In genomic region chr19:8665468-8666213, GRCh38 we compare ENCODE assay signal across 1 cellular context.
A peak's percentile ranks its signal among the peaks of the same experiment; 100 is the strongest.
TF ChIP-seq lines count a peak whose summit lies in the region.

No MANE protein-coding gene starts in this region.

TF ChIP-seq in HepG2, 621 proteins besides CTCF, POLR2A, EP300 and RAD21:
- TF ChIP-seq REXO4 (CRISPR knock-in tag; IDR thresholded peaks at IDR 0.05; ENCODE audit: borderline replicate concordance) (no peak), ZGPAT (CRISPR knock-in tag; IDR thresholded peaks at IDR 0.05) (no peak), ZFP91 (CRISPR knock-in tag; IDR thresholded peaks at IDR 0.05; ENCODE audit: borderline replicate concordance) (no peak), ZNF121 (CRISPR knock-in tag; IDR thresholded peaks at IDR 0.05) (peak; percentile 34; the same call in 1 of the 2 replicates)
